26 cellular contexts compared by ENCODE assay signal in the genomic region with DNA sequence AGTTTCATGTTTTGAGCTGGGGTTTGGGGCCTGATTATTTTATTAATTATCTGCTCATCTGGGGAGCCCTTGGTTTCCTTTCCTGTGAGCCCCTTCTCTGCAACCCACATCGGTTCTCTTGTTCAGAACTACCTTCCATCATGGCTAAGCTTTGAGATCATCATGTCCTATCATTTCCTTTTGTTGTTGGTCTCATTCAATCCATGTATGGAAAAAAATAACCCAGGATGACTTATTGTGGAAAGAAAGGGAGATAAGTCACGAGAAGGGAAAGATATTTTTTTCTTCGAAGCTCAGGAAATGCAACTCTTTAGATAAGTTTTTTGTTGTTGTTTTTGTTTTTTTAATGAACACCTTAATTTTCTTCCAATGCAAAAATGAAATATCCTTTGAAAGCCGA.
"Had no signal": no experiment of that assay in that cellular context is flagged by ENCODE, and none has a peak within 500 bp of the region (broad histone marks: within the 10 kb centered on the region; RNA-seq: fewer than 3 reads in every experiment).

No MANE protein-coding gene starts in this region.

- H3K4me3 Mint-ChIP-seq: dendritic cell treated with granulocyte-macrophage colony-stimulating factor and Interleukin-4, amounts not matched to agents 40 ng/mL and 50 ng/mL, for 4 days; immature natural killer cell; naive thymus-derived CD4-positive, alpha-beta T cell had no signal

- H3K27me3 ChIP-seq: colonic mucosa, dorsolateral prefrontal cortex, esophagus squamous epithelium, foreskin keratinocyte, heart left ventricle, hepatocyte had no signal

- H3K27ac Mint-ChIP-seq: dendritic cell treated with granulocyte-macrophage colony-stimulating factor and Interleukin-4, amounts not matched to agents 40 ng/mL and 50 ng/mL, for 4 days; immature natural killer cell; naive thymus-derived CD4-positive, alpha-beta T cell had no signal

- H3K9me3 Mint-ChIP-seq: dendritic cell treated with granulocyte-macrophage colony-stimulating factor and Interleukin-4, amounts not matched to agents 40 ng/mL and 50 ng/mL, for 4 days; immature natural killer cell; naive thymus-derived CD4-positive, alpha-beta T cell had no signal

- ATAC-seq: esophagus mucosa; foreskin keratinocyte; gastroesophageal sphincter; left colon; lower lobe of right lung; naive thymus-derived CD4-positive, alpha-beta T cell had no signal

- H3K4me1 Mint-ChIP-seq: immature natural killer cell had no signal

- H3K36me3 Mint-ChIP-seq: immature natural killer cell; naive thymus-derived CD4-positive, alpha-beta T cell had no signal

- H3K4me3 ChIP-seq: colonic mucosa, dorsolateral prefrontal cortex, esophagus squamous epithelium, gastroesophageal sphincter, heart left ventricle, hepatocyte, lower lobe of right lung had no signal

- H3K9me3 ChIP-seq: colonic mucosa, esophagus squamous epithelium, gastroesophageal sphincter, heart left ventricle, lower lobe of right lung had no signal

- H3K36me3 ChIP-seq: colonic mucosa, esophagus squamous epithelium, gastroesophageal sphincter, heart left ventricle, lower lobe of right lung had no signal

- H3K27ac ChIP-seq: colonic mucosa, dorsolateral prefrontal cortex, epithelial cell of prostate, esophagus squamous epithelium, foreskin keratinocyte, gastroesophageal sphincter, heart left ventricle, hepatocyte, lower lobe of right lung had no signal

- H3K4me1 ChIP-seq: colonic mucosa, foreskin keratinocyte, gastroesophageal sphincter, lower lobe of right lung had no signal

- H3K27me3 Mint-ChIP-seq: dendritic cell treated with granulocyte-macrophage colony-stimulating factor and Interleukin-4, amounts not matched to agents 40 ng/mL and 50 ng/mL, for 4 days had no signal

- DNase-seq: cerebellar nuclear complex; colonic mucosa; cortex of kidney; dorsolateral prefrontal cortex; effector CD4-positive, alpha-beta T cell; effector memory CD4-positive, alpha-beta T cell; erythroblast; esophagus squamous epithelium; foreskin keratinocyte; hypothalamus; immature natural killer cell; islet precursor cell; kidney; kidney glomerular epithelial cell; left colon; left ventricle myocardium superior; lower lobe of right lung; mesenchymal stem cell; midbrain; naive thymus-derived CD4-positive, alpha-beta T cell had no signal
